26 cellular contexts compared by ENCODE assay signal in genomic region chrX:133602881-133603280, GRCh38.
"Had no signal": no experiment of that assay in that cellular context is flagged by ENCODE, and none has a peak within 500 bp of the region (broad histone marks: within the 10 kb centered on the region; RNA-seq: fewer than 3 reads in every experiment).

No MANE protein-coding gene starts in this region.

- H3K27me3 ChIP-seq: colonic mucosa, esophagus squamous epithelium, gastrocnemius medialis had no signal

- DNase-seq: colonic mucosa; cortex of kidney; effector CD8-positive, alpha-beta T cell; effector memory CD8-positive, alpha-beta T cell; endodermal cell; erythroblast; esophagus squamous epithelium; foreskin fibroblast; foreskin melanocyte; gastrocnemius medialis; glutamatergic neuron; head of caudate nucleus; heart right ventricle; hippocampal formation; left cardiac atrium; left lung; left ventricle myocardium superior; lower lobe of right lung; mesendoderm; midbrain; mucosa of descending colon; naive B cell had no signal

- H3K9me3 ChIP-seq: colonic mucosa, esophagus squamous epithelium, gastrocnemius medialis, heart right ventricle, left lung, lower lobe of right lung, mucosa of descending colon had no signal

- H3K27ac ChIP-seq: colonic mucosa, epithelial cell of prostate, esophagus squamous epithelium, gastrocnemius medialis, heart right ventricle, left lung, lower lobe of right lung had no signal

- H3K4me1 ChIP-seq: colonic mucosa, esophagus squamous epithelium had no signal

- H3K4me3 ChIP-seq: colonic mucosa, esophagus squamous epithelium, gastrocnemius medialis, heart right ventricle, left lung, lower lobe of right lung, mucosa of descending colon had no signal

- FAIRE-seq: endometrium, keratinocyte had no signal

- ATAC-seq: effector memory CD8-positive, alpha-beta T cell; esophagus mucosa; gastrocnemius medialis; heart right ventricle; left cardiac atrium; left lung; left ventricle myocardium superior; lower lobe of right lung; mucosa of descending colon had no signal

- H3K36me3 ChIP-seq: colonic mucosa, esophagus squamous epithelium, gastrocnemius medialis, heart right ventricle, left lung, lower lobe of right lung had no signal
